1 cellular context compared by ENCODE assay signal in the genomic region with DNA sequence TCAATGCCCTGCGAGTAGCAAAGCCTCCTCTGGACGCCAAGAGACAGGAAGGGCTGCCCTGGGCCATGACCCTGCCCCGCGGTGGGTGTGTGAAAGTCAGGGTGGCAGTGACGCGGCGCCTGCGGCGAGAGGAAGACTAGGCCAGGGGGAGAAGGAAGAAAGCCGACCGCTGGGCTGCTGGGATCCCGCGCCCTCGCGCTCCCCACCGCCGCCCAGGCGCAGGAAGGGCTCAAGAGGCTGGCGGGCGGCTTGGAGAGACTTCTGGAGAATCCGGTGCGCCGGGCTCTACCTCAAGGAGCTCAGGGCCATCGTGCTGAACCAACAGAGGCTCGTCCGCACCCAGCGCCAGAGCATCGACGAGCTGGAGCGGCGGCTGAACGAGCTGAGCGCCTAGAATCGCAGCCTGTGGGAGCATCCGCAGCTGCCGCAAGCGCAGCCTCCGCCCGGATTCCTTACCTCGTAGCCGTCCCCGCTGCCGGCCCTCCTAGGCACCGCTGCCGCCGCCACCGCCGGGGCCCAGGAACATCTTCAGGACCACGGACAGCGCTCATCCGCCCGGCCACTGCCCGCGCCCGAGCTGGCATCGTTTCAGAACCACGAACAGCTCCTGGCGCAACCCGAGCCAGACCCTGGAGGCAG.
TF ChIP-seq lines count a peak whose summit lies in the region.

No MANE protein-coding gene starts in this region.

TF ChIP-seq in K562, 482 proteins besides CTCF, POLR2A, EP300 and RAD21 (continued from another document):
- TF ChIP-seq, protein P1, sequence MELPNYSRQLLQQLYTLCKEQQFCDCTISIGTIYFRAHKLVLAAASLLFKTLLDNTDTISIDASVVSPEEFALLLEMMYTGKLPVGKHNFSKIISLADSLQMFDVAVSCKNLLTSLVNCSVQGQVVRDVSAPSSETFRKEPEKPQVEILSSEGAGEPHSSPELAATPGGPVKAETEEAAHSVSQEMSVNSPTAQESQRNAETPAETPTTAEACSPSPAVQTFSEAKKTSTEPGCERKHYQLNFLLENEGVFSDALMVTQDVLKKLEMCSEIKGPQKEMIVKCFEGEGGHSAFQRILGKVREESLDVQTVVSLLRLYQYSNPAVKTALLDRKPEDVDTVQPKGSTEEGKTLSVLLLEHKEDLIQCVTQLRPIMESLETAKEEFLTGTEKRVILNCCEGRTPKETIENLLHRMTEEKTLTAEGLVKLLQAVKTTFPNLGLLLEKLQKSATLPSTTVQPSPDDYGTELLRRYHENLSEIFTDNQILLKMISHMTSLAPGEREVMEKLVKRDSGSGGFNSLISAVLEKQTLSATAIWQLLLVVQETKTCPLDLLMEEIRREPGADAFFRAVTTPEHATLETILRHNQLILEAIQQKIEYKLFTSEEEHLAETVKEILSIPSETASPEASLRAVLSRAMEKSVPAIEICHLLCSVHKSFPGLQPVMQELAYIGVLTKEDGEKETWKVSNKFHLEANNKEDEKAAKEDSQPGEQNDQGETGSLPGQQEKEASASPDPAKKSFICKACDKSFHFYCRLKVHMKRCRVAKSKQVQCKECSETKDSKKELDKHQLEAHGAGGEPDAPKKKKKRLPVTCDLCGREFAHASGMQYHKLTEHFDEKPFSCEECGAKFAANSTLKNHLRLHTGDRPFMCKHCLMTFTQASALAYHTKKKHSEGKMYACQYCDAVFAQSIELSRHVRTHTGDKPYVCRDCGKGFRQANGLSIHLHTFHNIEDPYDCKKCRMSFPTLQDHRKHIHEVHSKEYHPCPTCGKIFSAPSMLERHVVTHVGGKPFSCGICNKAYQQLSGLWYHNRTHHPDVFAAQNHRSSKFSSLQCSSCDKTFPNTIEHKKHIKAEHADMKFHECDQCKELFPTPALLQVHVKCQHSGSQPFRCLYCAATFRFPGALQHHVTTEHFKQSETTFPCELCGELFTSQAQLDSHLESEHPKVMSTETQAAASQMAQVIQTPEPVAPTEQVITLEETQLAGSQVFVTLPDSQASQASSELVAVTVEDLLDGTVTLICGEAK (IDR thresholded peaks at IDR 0.05): peak; percentile 72
- TF ChIP-seq, protein P1 (CRISPR knock-in tag; IDR thresholded peaks at IDR 0.05): no peak
- TF ChIP-seq TEAD1 (CRISPR knock-in tag; IDR thresholded peaks at IDR 0.05) (peak in 1 of 2 experiments; percentile 41; a peak in 1 of 4 replicates), NR3C1 (CRISPR knock-in tag; IDR thresholded peaks at IDR 0.05) (peak; percentile 86), STAT5B (CRISPR knock-in tag; IDR thresholded peaks at IDR 0.05) (no peak), EHMT2 (IDR thresholded peaks at IDR 0.05) (peak; percentile 97), NCOA6 (IDR thresholded peaks at IDR 0.05) (peak; percentile 79), NCOA1 (IDR thresholded peaks at IDR 0.05; ENCODE audit: low read depth) (peak; percentile 89), ZNF408 (CRISPR knock-in tag; IDR thresholded peaks at IDR 0.05; ENCODE audit: low read depth) (no peak), MCM5 (IDR thresholded peaks at IDR 0.05; ENCODE audit: low read depth) (no peak), MYNN (IDR thresholded peaks at IDR 0.05) (no peak), MYNN (CRISPR knock-in tag; IDR thresholded peaks at IDR 0.05) (peak; percentile 69; the same call in 1 of the 2 replicates), HIVEP1 (CRISPR knock-in tag; IDR thresholded peaks at IDR 0.05) (no peak), ZNF24 (IDR thresholded peaks at IDR 0.05) (no peak)
- TF ChIP-seq, protein P2, sequence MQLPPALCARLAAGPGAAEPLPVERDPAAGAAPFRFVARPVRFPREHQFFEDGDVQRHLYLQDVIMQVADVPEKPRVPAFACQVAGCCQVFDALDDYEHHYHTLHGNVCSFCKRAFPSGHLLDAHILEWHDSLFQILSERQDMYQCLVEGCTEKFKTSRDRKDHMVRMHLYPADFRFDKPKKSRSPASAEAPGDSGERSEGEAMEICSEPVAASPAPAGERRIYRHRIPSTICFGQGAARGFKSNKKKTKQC (CRISPR knock-in tag; IDR thresholded peaks at IDR 0.05): peak; percentile 91
- TF ChIP-seq, protein P3, sequence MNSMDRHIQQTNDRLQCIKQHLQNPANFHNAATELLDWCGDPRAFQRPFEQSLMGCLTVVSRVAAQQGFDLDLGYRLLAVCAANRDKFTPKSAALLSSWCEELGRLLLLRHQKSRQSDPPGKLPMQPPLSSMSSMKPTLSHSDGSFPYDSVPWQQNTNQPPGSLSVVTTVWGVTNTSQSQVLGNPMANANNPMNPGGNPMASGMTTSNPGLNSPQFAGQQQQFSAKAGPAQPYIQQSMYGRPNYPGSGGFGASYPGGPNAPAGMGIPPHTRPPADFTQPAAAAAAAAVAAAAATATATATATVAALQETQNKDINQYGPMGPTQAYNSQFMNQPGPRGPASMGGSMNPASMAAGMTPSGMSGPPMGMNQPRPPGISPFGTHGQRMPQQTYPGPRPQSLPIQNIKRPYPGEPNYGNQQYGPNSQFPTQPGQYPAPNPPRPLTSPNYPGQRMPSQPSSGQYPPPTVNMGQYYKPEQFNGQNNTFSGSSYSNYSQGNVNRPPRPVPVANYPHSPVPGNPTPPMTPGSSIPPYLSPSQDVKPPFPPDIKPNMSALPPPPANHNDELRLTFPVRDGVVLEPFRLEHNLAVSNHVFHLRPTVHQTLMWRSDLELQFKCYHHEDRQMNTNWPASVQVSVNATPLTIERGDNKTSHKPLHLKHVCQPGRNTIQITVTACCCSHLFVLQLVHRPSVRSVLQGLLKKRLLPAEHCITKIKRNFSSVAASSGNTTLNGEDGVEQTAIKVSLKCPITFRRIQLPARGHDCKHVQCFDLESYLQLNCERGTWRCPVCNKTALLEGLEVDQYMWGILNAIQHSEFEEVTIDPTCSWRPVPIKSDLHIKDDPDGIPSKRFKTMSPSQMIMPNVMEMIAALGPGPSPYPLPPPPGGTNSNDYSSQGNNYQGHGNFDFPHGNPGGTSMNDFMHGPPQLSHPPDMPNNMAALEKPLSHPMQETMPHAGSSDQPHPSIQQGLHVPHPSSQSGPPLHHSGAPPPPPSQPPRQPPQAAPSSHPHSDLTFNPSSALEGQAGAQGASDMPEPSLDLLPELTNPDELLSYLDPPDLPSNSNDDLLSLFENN (IDR thresholded peaks at IDR 0.05; ENCODE audit: low read depth in 2 of 2, low read length in 2 of 2): no peak
- TF ChIP-seq, protein P4, sequence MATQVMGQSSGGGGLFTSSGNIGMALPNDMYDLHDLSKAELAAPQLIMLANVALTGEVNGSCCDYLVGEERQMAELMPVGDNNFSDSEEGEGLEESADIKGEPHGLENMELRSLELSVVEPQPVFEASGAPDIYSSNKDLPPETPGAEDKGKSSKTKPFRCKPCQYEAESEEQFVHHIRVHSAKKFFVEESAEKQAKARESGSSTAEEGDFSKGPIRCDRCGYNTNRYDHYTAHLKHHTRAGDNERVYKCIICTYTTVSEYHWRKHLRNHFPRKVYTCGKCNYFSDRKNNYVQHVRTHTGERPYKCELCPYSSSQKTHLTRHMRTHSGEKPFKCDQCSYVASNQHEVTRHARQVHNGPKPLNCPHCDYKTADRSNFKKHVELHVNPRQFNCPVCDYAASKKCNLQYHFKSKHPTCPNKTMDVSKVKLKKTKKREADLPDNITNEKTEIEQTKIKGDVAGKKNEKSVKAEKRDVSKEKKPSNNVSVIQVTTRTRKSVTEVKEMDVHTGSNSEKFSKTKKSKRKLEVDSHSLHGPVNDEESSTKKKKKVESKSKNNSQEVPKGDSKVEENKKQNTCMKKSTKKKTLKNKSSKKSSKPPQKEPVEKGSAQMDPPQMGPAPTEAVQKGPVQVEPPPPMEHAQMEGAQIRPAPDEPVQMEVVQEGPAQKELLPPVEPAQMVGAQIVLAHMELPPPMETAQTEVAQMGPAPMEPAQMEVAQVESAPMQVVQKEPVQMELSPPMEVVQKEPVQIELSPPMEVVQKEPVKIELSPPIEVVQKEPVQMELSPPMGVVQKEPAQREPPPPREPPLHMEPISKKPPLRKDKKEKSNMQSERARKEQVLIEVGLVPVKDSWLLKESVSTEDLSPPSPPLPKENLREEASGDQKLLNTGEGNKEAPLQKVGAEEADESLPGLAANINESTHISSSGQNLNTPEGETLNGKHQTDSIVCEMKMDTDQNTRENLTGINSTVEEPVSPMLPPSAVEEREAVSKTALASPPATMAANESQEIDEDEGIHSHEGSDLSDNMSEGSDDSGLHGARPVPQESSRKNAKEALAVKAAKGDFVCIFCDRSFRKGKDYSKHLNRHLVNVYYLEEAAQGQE (CRISPR knock-in tag; IDR thresholded peaks at IDR 0.05; ENCODE audit: low read depth): peak; percentile 96
- TF ChIP-seq, protein P5, sequence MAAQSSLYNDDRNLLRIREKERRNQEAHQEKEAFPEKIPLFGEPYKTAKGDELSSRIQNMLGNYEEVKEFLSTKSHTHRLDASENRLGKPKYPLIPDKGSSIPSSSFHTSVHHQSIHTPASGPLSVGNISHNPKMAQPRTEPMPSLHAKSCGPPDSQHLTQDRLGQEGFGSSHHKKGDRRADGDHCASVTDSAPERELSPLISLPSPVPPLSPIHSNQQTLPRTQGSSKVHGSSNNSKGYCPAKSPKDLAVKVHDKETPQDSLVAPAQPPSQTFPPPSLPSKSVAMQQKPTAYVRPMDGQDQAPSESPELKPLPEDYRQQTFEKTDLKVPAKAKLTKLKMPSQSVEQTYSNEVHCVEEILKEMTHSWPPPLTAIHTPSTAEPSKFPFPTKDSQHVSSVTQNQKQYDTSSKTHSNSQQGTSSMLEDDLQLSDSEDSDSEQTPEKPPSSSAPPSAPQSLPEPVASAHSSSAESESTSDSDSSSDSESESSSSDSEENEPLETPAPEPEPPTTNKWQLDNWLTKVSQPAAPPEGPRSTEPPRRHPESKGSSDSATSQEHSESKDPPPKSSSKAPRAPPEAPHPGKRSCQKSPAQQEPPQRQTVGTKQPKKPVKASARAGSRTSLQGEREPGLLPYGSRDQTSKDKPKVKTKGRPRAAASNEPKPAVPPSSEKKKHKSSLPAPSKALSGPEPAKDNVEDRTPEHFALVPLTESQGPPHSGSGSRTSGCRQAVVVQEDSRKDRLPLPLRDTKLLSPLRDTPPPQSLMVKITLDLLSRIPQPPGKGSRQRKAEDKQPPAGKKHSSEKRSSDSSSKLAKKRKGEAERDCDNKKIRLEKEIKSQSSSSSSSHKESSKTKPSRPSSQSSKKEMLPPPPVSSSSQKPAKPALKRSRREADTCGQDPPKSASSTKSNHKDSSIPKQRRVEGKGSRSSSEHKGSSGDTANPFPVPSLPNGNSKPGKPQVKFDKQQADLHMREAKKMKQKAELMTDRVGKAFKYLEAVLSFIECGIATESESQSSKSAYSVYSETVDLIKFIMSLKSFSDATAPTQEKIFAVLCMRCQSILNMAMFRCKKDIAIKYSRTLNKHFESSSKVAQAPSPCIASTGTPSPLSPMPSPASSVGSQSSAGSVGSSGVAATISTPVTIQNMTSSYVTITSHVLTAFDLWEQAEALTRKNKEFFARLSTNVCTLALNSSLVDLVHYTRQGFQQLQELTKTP (IDR thresholded peaks at IDR 0.05; ENCODE audit: low read depth in 1 of 2, partially characterized antibody in 2 of 2): peak in 1 of 2 experiments; percentile 88
- TF ChIP-seq, protein P6, sequence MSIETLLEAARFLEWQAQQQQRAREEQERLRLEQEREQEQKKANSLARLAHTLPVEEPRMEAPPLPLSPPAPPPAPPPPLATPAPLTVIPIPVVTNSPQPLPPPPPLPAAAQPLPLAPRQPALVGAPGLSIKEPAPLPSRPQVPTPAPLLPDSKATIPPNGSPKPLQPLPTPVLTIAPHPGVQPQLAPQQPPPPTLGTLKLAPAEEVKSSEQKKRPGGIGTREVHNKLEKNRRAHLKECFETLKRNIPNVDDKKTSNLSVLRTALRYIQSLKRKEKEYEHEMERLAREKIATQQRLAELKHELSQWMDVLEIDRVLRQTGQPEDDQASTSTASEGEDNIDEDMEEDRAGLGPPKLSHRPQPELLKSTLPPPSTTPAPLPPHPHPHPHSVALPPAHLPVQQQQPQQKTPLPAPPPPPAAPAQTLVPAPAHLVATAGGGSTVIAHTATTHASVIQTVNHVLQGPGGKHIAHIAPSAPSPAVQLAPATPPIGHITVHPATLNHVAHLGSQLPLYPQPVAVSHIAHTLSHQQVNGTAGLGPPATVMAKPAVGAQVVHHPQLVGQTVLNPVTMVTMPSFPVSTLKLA (conservative IDR thresholded peaks at IDR 0.05): peak in 1 of 2 experiments; percentile 27; a peak in 1 of 4 replicates
- TF ChIP-seq, protein P7, sequence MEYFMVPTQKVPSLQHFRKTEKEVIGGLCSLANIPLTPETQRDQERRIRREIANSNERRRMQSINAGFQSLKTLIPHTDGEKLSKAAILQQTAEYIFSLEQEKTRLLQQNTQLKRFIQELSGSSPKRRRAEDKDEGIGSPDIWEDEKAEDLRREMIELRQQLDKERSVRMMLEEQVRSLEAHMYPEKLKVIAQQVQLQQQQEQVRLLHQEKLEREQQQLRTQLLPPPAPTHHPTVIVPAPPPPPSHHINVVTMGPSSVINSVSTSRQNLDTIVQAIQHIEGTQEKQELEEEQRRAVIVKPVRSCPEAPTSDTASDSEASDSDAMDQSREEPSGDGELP (CRISPR knock-in tag; IDR thresholded peaks at IDR 0.05; ENCODE audit: borderline replicate concordance): peak; percentile 63; the same call in 1 of the 2 replicates
